In the genomic region with DNA sequence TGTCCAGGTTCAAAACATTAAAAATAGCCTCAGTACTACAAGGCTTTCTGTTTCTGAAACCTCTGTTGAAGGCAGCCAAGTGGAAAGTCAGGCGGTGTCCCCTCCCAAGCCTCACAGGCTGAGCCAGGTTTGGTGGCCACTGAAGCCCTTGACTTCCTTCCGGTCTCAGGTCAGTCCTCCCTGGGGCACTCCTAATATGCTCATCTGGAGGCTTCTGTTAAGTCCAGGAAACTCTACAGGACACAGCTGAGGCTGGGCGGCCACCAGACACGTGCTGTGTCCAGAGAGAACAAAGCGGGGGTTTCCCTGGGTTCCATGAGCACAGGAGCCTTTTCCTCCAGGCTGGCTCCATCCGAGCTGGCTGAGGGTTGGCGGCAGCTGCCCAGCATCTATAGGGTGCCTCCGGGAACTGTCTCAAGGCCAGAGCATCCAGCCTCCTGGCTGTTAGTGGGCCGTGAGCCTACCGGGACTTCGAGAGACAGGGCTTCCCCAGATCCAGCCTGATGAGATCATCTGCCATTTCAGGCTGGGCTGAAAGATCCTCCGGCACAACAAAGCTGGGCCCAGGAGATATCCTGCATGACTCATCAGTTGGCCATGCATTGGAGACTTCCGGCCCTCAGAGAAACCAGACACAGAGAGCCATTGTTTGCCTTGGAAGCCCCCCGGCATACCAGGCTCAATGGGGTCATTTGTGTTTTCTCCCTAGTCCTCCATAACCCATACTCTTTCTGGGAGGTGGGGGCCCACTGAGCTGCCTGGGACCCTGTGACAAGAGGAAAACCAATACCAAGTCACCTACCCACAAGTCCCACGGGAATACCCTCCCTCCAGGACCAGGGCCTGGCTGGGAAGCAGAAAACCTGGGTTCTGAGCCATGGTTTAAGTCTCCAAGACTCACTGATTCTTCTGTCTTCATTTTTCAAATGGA, we compare ENCODE assay signal across 1 cellular context.
TF ChIP-seq lines count a peak whose summit lies in the region.

No MANE protein-coding gene starts in this region.

TF ChIP-seq in GM12878, 131 proteins besides CTCF, POLR2A, EP300 and RAD21 (continued from another document and continues in another):
- TF ChIP-seq, protein P1, sequence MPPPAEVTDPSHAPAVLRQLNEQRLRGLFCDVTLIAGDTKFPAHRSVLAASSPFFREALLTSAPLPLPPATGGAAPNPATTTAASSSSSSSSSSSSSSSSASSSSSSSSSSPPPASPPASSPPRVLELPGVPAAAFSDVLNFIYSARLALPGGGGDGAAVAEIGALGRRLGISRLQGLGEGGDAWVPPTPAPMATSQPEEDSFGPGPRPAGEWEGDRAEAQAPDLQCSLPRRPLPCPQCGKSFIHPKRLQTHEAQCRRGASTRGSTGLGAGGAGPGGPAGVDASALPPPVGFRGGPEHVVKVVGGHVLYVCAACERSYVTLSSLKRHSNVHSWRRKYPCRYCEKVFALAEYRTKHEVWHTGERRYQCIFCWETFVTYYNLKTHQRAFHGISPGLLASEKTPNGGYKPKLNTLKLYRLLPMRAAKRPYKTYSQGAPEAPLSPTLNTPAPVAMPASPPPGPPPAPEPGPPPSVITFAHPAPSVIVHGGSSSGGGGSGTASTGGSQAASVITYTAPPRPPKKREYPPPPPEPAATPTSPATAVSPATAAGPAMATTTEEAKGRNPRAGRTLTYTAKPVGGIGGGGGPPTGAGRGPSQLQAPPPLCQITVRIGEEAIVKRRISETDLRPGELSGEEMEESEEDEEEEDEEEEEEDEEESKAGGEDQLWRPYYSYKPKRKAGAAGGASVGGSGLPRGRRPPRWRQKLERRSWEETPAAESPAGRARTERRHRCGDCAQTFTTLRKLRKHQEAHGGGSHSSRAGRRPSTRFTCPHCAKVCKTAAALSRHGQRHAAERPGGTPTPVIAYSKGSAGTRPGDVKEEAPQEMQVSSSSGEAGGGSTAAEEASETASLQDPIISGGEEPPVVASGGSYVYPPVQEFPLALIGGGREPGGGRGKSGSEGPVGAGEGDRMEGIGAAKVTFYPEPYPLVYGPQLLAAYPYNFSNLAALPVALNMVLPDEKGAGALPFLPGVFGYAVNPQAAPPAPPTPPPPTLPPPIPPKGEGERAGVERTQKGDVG (CRISPR knock-in tag; IDR thresholded peaks at IDR 0.05) = no peak
- no peak for TF ChIP-seq TCF7 (IDR thresholded peaks at IDR 0.05; ENCODE audit: borderline replicate concordance)
- TF ChIP-seq STAT3 (IDR thresholded peaks at IDR 0.05; ENCODE audit: low read depth, low read length) = no peak
- no peak for TF ChIP-seq IRF3 (IDR thresholded peaks at IDR 0.05)
- TF ChIP-seq EZH2 (IDR thresholded peaks at IDR 0.05; ENCODE audit: borderline replicate concordance, control insufficient read depth, low read depth, low read length) = no peak
- no peak; the same call in 1 of the 2 replicates for TF ChIP-seq ZNF217 (IDR thresholded peaks at IDR 0.05)
- TF ChIP-seq E2F8 (IDR thresholded peaks at IDR 0.05; ENCODE audit: low read depth, partially characterized antibody) = no peak
- no peak for TF ChIP-seq BMI1 (IDR thresholded peaks at IDR 0.05; ENCODE audit: borderline replicate concordance)
- TF ChIP-seq PML (IDR thresholded peaks at IDR 0.05; ENCODE audit: low read length) = no peak
- TF ChIP-seq, protein P2, sequence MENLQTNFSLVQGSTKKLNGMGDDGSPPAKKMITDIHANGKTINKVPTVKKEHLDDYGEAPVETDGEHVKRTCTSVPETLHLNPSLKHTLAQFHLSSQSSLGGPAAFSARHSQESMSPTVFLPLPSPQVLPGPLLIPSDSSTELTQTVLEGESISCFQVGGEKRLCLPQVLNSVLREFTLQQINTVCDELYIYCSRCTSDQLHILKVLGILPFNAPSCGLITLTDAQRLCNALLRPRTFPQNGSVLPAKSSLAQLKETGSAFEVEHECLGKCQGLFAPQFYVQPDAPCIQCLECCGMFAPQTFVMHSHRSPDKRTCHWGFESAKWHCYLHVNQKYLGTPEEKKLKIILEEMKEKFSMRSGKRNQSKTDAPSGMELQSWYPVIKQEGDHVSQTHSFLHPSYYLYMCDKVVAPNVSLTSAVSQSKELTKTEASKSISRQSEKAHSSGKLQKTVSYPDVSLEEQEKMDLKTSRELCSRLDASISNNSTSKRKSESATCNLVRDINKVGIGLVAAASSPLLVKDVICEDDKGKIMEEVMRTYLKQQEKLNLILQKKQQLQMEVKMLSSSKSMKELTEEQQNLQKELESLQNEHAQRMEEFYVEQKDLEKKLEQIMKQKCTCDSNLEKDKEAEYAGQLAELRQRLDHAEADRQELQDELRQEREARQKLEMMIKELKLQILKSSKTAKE (IDR thresholded peaks at IDR 0.05; ENCODE audit: low read depth, poor library complexity, severe bottlenecking) = peak; percentile 56
- TF ChIP-seq IRF5 (IDR thresholded peaks at IDR 0.05; ENCODE audit: borderline replicate concordance) = no peak
- TF ChIP-seq, protein P3, sequence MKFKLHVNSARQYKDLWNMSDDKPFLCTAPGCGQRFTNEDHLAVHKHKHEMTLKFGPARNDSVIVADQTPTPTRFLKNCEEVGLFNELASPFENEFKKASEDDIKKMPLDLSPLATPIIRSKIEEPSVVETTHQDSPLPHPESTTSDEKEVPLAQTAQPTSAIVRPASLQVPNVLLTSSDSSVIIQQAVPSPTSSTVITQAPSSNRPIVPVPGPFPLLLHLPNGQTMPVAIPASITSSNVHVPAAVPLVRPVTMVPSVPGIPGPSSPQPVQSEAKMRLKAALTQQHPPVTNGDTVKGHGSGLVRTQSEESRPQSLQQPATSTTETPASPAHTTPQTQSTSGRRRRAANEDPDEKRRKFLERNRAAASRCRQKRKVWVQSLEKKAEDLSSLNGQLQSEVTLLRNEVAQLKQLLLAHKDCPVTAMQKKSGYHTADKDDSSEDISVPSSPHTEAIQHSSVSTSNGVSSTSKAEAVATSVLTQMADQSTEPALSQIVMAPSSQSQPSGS (IDR thresholded peaks at IDR 0.05; ENCODE audit: low read length) = peak; percentile 71
- TF ChIP-seq STAT1 (conservative IDR thresholded peaks at IDR 0.05) = no peak
- no peak for TF ChIP-seq ESRRA (IDR thresholded peaks at IDR 0.05; ENCODE audit: low read length)
- TF ChIP-seq FOS (IDR thresholded peaks at IDR 0.05; ENCODE audit: borderline replicate concordance, extremely low read depth, insufficient read length) = no peak
- TF ChIP-seq MYC (IDR thresholded peaks at IDR 0.05; ENCODE audit: insufficient read depth, insufficient read length, insufficient replicate concordance, low read length, severe bottlenecking) = no peak
- 0 out of 2 replicates have a peak, but pooled peaks have one; percentile 29 for TF ChIP-seq NKRF (conservative IDR thresholded peaks at IDR 0.05)
- TF ChIP-seq TAF1 (IDR thresholded peaks at IDR 0.05; ENCODE audit: borderline replicate concordance, low read depth, low read length) = 0 out of 2 replicates have a peak, but pooled peaks have one; percentile 52
- TF ChIP-seq BCL3 (IDR thresholded peaks at IDR 0.05; ENCODE audit: borderline replicate concordance, insufficient read depth, low read depth, low read length, poor library complexity, severe bottlenecking) = no peak
- TF ChIP-seq POLR2AphosphoS5 (IDR thresholded peaks at IDR 0.05; ENCODE audit: low read length) = no peak
- no peak for TF ChIP-seq ZNF622 (IDR thresholded peaks at IDR 0.05)
- no peak for TF ChIP-seq CBFB (IDR thresholded peaks at IDR 0.05; ENCODE audit: low read depth)
- TF ChIP-seq SREBF1 (IDR thresholded peaks at IDR 0.05; ENCODE audit: low read length) = no peak
- TF ChIP-seq CEBPB (IDR thresholded peaks at IDR 0.05; ENCODE audit: borderline replicate concordance in 1 of 2, low read depth in 2 of 2, low read length in 2 of 2) = no peak
- TF ChIP-seq CEBPZ (IDR thresholded peaks at IDR 0.05; ENCODE audit: low read depth, low read length) = no peak
- no peak for TF ChIP-seq ZZZ3 (IDR thresholded peaks at IDR 0.05; ENCODE audit: control insufficient read depth, insufficient read length, low read depth)
- 0 out of 2 replicates have a peak, but pooled peaks have one; percentile 12 for TF ChIP-seq PKNOX1 (IDR thresholded peaks at IDR 0.05)
- no peak for TF ChIP-seq RB1 (IDR thresholded peaks at IDR 0.05; ENCODE audit: borderline replicate concordance)
- no peak for TF ChIP-seq TCF3 (IDR thresholded peaks at IDR 0.05; ENCODE audit: borderline replicate concordance, insufficient read depth, low read depth, low read length)
